Comparison of ENCODE assay signal across 18 cellular contexts in genomic region chr4:40038972-40039371, GRCh38. TPM values are rescaled to one million over a fixed set of nuclear protein-coding genes. Genes with fewer than 3 reads are reported as not detected.
DNase-seq lines count a peak whose midpoint lies in the region; ATAC-seq and TF ChIP-seq lines count a peak whose summit lies in the region.
"Had no signal": no experiment of that assay in that cellular context is flagged by ENCODE, and none has a peak within 500 bp of the region (broad histone marks: within the 10 kb centered on the region; RNA-seq: fewer than 3 reads in every experiment).

No MANE protein-coding gene starts in this region.

- TF ChIP-seq CTCF in astrocyte of the spinal cord (IDR thresholded peaks at IDR 0.05; ENCODE audit: low read depth, low read length), result no peak

- DNase-seq in AG08395 (ENCODE audit: low spot score) (peak; percentile 16), HT1080 (ENCODE audit: low read depth) (peak; percentile 88), astrocyte of the spinal cord (ENCODE audit: low read depth, low spot score) (peak; percentile 6), iris pigment epithelial cell (ENCODE audit: low read depth) (peak; percentile 48), NCI-H1092 (lab: John Stamatoyannopoulos, UW) (no peak), SIG-M5 treated with dmso at 0.1 percent for 504 hours (lab: John Stamatoyannopoulos, UW; ENCODE audit: unreplicated experiment) (no peak)
- DNase-seq in stimulated activated naive CD4-positive, alpha-beta T cell (lab: John Stamatoyannopoulos, UW), result no peak
- DNase-seq: activated CD4-positive, alpha-beta T cell treated with anti-CD3 and anti-CD28 coated beads, Interleukin-2, amount 10 ng/mL, durations not matched to agents 24 days and 14 days; activated CD8-positive, alpha-beta memory T cell treated with anti-CD3 and anti-CD28 coated beads, Interleukin-2, amount 50 U/mL, for 48 hours; erythroblast; hypothalamus; NCI-H1105 treated with DMSO at 0.1 percent for 48 hours; NCI-H69; OCI-M1; retina; upper lobe of left lung had no signal

- in situ Hi-C loops in astrocyte of the spinal cord (cut with HindIII; ENCODE audit: low sequenced_read_pairs), result no loop called here

- H3K4me3 ChIP-seq in astrocyte of the spinal cord (ENCODE audit: low read depth, low read length), result no peak overlapping the region
- H3K4me3 ChIP-seq: ascending aorta, upper lobe of left lung had no signal

- ATAC-seq in HG03095 (IDR thresholded peaks at IDR 0.05; ENCODE audit: unreplicated experiment), result no peak

RNA-seq across cellular contexts. Expression of gene N4BP2, which starts 17.7 kb away (rescaled TPM):
- 4.1 and 4.5 TPM in 2 replicates for total RNA-seq in HT1080 (2014; rRNA removed; shearing (Covaris generic))
- 2.0 and 2.5 TPM in 2 replicates for polyA plus RNA-seq in HT1080 (2015; cell fraction: cytosol; rRNA removed)
- polyA plus RNA-seq in HT1080 (2015; cell fraction: nucleus; rRNA removed), result 6.0 and 6.1 TPM in 2 replicates

Comparison
In these comparisons a context has a peak if more than half of its experiments do, and no peak if none do; other contexts are left out.
1. DNase-seq: peak in AG08395 (single experiment), HT1080 (single experiment), astrocyte of the spinal cord (single experiment) and iris pigment epithelial cell (single experiment); none in NCI-H1092 (single experiment), stimulated activated naive CD4-positive, alpha-beta T cell (0 of 6) and SIG-M5 treated with dmso at 0.1 percent for 504 hours (single experiment).